Comparison of ENCODE assay signal across 6 cellular contexts in genomic region chr2:24197213-24197612, GRCh38. TPM values are rescaled to one million over a fixed set of nuclear protein-coding genes. Genes with fewer than 3 reads are reported as not detected.
"Had no signal": no experiment of that assay in that cellular context is flagged by ENCODE, and none has a peak within 500 bp of the region (broad histone marks: within the 10 kb centered on the region; RNA-seq: fewer than 3 reads in every experiment).

No MANE protein-coding gene starts in this region.

RNA-seq across cellular contexts. Expression of gene FAM228A, which starts 22.4 kb away (rescaled TPM):
- total RNA-seq: left colon, mammary epithelial cell, myocyte had no signal
- polyA plus RNA-seq: hepatocyte; keratinocyte; mammary epithelial cell; naive thymus-derived CD4-positive, alpha-beta T cell had no signal
